ENCODE assay signal across 8 cellular contexts in the genomic region with DNA sequence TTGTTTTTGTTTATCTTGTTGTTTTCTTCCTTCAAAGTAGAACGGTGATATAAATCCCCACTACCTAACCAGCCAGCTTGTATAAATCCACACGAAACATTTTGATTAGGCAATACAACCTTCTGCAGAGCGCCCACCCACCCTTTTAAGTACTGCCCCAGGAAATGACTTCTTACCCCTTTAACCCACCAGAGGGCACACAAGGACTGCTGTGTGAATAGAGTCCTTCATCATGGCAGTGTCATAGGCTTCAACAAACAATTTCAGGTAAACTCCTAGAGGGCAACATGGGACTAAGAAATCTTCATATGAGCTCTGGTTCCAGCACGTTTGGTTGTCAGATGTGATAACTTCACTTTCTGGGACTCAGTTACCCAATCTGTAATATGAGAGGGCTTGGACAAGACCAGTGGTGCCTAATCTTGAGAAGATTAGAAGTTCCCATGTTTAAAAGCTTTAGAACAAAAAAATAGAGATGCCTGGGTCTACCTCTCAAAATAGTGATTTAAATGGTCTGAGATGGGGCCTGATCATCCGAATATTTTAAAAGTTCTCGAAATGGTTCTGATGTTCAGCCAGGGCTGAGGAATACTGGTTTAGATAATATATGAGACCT. TPM values are rescaled to one million over a fixed set of nuclear protein-coding genes. Genes with fewer than 3 reads are reported as not detected.
DNase-seq lines count a peak whose midpoint lies in the region; ATAC-seq, FAIRE-seq and TF ChIP-seq lines count a peak whose summit lies in the region.

No MANE protein-coding gene starts in this region.

- FAIRE-seq in GM12892 (lab: Jason Lieb, UNC): peak; percentile 79

- H3K36me3 Mint-ChIP-seq in T-cell: peaks cover 11% of the 10 kb centered on the region

- DNase-seq in A172 (ENCODE audit: low spot score) (peak; percentile 56), GM12892 (ENCODE audit: insufficient read length) (no peak), NCI-H1930 (lab: John Stamatoyannopoulos, UW) (peak; percentile 69 to 75), T-cell (peak in 31 of 34 experiments; percentile 1 to 55 (median 23)), kidney glomerular epithelial cell (lab: John Stamatoyannopoulos, UW) (peak; percentile 85)
- DNase-seq in central memory CD4-positive, alpha-beta T cell: peak; percentile 26
- DNase-seq in stimulated activated CD4-positive, alpha-beta T cell treated with anti-CD3 and anti-CD28 coated beads, TNF-alpha, amount 100 ng/mL, for 24 hours (ENCODE audit: low read depth in 3 of 3): peak in 2 of 3 experiments; percentile 21 to 29

- peaks cover 10% of the 10 kb centered on the region in 2 donors for H3K27me3 Mint-ChIP-seq in T-cell

- CTCF ChIA-PET in T-cell (lab: Charles Lee): interaction anchor here (0.7 to 1.9 kb wide), 3 partner anchors 415 to 1120 kb away, joined by 3 to 6 read pairs (median 5); no protein-coding TSS in a partner anchor

- H3K4me3 Mint-ChIP-seq in T-cell: no peak overlapping the region

- no peak for TF ChIP-seq POLR2A in GM12892 (IDR thresholded peaks at IDR 0.05; ENCODE audit: low read depth, low read length)

- ATAC-seq in HG02943 (IDR thresholded peaks at IDR 0.05; ENCODE audit: low read depth, unreplicated experiment): peak; percentile 79
- ATAC-seq in T-cell (replicated peaks in 1 of 4): peak; percentile 63 to 84 (median 66)

- H3K27ac Mint-ChIP-seq in T-cell: no peak overlapping the region

- peaks cover 0 to 12% (median 5%) of the 10 kb centered on the region in 3 donors for H3K9me3 Mint-ChIP-seq in T-cell

- POLR2A ChIA-PET in T-cell (lab: Charles Lee): no interaction called here

- H3K4me1 Mint-ChIP-seq in T-cell: peaks cover 0 to 4% (median 0%) of the 10 kb centered on the region in 3 donors

RNA-seq across cellular contexts. Expression of a gene that starts 56.1 kb away (rescaled TPM):
- total RNA-seq in A172 (2014; rRNA removed; shearing (Covaris generic)): 0.24 and 3.2 TPM in 2 replicates
- polyA plus RNA-seq in GM12892 (2012; ENCODE audit: missing spikeins): 0.40 TPM
- total RNA-seq in T-cell: 1 to 10 TPM in 4 of 5 donors, under 1 TPM in 1; 0.82 to 2.7 (median 2.0) TPM
